In genomic region chr5:131068893-131069643, GRCh38 we compare ENCODE assay signal across 8 cellular contexts.
DNase-seq lines count a peak whose midpoint lies in the region; ATAC-seq and TF ChIP-seq lines count a peak whose summit lies in the region.

No MANE protein-coding gene starts in this region.

- peak; percentile 32 for DNase-seq in activated CD4-positive, alpha-beta T cell treated with anti-CD3 and anti-CD28 coated beads for 1 hour
- DNase-seq in fibroblast of mammary gland (ENCODE audit: low read depth), result no peak
- DNase-seq in stimulated activated CD8-positive, alpha-beta memory T cell treated with anti-CD3 and anti-CD28 coated beads, Interleukin-4, amount 100 ng/mL, for 24 hours (ENCODE audit: low read depth), result peak; percentile 28
- DNase-seq in NCI-H146 (lab: John Stamatoyannopoulos, UW), result no peak
- DNase-seq in BE2C, result no peak
- DNase-seq in cortex of kidney (lab: John Stamatoyannopoulos, UW), result no peak

- ATAC-seq in GM19035 (IDR thresholded peaks at IDR 0.05; ENCODE audit: unreplicated experiment), result peak; percentile 97
- ATAC-seq in HG02981 (IDR thresholded peaks at IDR 0.05; ENCODE audit: unreplicated experiment), result peak; percentile 93

- peak; percentile 1 for TF ChIP-seq CTCF in fibroblast of mammary gland (conservative IDR thresholded peaks at IDR 0.05; ENCODE audit: control insufficient read depth, insufficient read depth, low read depth, low read length)
- TF ChIP-seq CTCF in BE2C (IDR thresholded peaks at IDR 0.05; ENCODE audit: low read depth, low read length), result no peak

- no peaks in the 10 kb centered on the region for H3K36me3 ChIP-seq in BE2C

- H3K4me3 ChIP-seq in fibroblast of mammary gland (ENCODE audit: control insufficient read depth, low read depth, low read length), result no peak overlapping the region
- no peak overlapping the region for H3K4me3 ChIP-seq in BE2C (ENCODE audit: low read depth, low read length)

- H3K9me3 ChIP-seq in BE2C, result no peaks in the 10 kb centered on the region

- H3K4me1 ChIP-seq in BE2C, result no peaks in the 10 kb centered on the region

- H3K27me3 ChIP-seq in BE2C, result no peaks in the 10 kb centered on the region

Comparison
In these comparisons a context has a peak if more than half of its experiments do, and no peak if none do; other contexts are left out.
1. DNase-seq: peak in activated CD4-positive, alpha-beta T cell treated with anti-CD3 and anti-CD28 coated beads for 1 hour (single experiment) and stimulated activated CD8-positive, alpha-beta memory T cell treated with anti-CD3 and anti-CD28 coated beads, Interleukin-4, amount 100 ng/mL, for 24 hours (single experiment); none in fibroblast of mammary gland (single experiment), NCI-H146 (single experiment), BE2C (single experiment) and cortex of kidney (single experiment).